In genomic region chr19:32581704-32582164, GRCh38 we compare ENCODE assay signal across 8 cellular contexts. TPM values are rescaled to one million over a fixed set of nuclear protein-coding genes. Genes with fewer than 3 reads are reported as not detected.
DNase-seq lines count a peak whose midpoint lies in the region; ATAC-seq and TF ChIP-seq lines count a peak whose summit lies in the region.

No MANE protein-coding gene starts in this region.

- peaks cover 19% of the 10 kb centered on the region for H3K36me3 Mint-ChIP-seq in stimulated activated memory B cell treated with anti-CD40 and anti-IgM and Interleukin-4, amounts not matched to agents 10 μg/mL and 1 μg/mL and 100 μg/mL, for 72 hours

- peak overlapping the region; percentile 78 to 81 for H3K4me3 ChIP-seq in body of pancreas

- no peaks in the 10 kb centered on the region for H3K27me3 ChIP-seq in body of pancreas

- intact Hi-C loops in body of pancreas (cut with DNase I), result no loop called here

- 6 to 7% methylated on average over 19 to 27 of the region's 27 CpGs for WGBS in body of pancreas, 2 donors

- peak; percentile 5 for ATAC-seq in GM18511 (IDR thresholded peaks at IDR 0.05; ENCODE audit: unreplicated experiment)
- peak; percentile 14 for ATAC-seq in body of pancreas
- ATAC-seq in stimulated activated memory B cell treated with anti-CD40 and anti-IgM and Interleukin-4, amounts not matched to agents 10 μg/mL and 1 μg/mL and 100 μg/mL, for 72 hours, result no peak
- ATAC-seq in HG03520 (IDR thresholded peaks at IDR 0.05; ENCODE audit: unreplicated experiment), result no peak

- peak overlapping the region; percentile 90 for H3K4me3 Mint-ChIP-seq in stimulated activated memory B cell treated with anti-CD40 and anti-IgM and Interleukin-4, amounts not matched to agents 10 μg/mL and 1 μg/mL and 100 μg/mL, for 72 hours

- H3K27ac ChIP-seq in body of pancreas, result peak overlapping the region; percentile 72 to 87 (median 80)

- H3K4me1 Mint-ChIP-seq in stimulated activated memory B cell treated with anti-CD40 and anti-IgM and Interleukin-4, amounts not matched to agents 10 μg/mL and 1 μg/mL and 100 μg/mL, for 72 hours, result peaks cover 17% of the 10 kb centered on the region

- H3K27me3 Mint-ChIP-seq in stimulated activated memory B cell treated with anti-CD40 and anti-IgM and Interleukin-4, amounts not matched to agents 10 μg/mL and 1 μg/mL and 100 μg/mL, for 72 hours, result no peaks in the 10 kb centered on the region

- H3K9me3 Mint-ChIP-seq in stimulated activated memory B cell treated with anti-CD40 and anti-IgM and Interleukin-4, amounts not matched to agents 10 μg/mL and 1 μg/mL and 100 μg/mL, for 72 hours, result no peaks in the 10 kb centered on the region

- peak; percentile 40 for DNase-seq in A172 (ENCODE audit: low spot score)
- DNase-seq in NCI-H146 (lab: John Stamatoyannopoulos, UW), result peak; percentile 57
- DNase-seq in body of pancreas, result peak in 2 of 4 donors; percentile 16 to 31
- DNase-seq in iPS-NIHi7 (ENCODE audit: extremely low spot score), result peak; percentile 48
- no peak for DNase-seq in mucosa of gallbladder (ENCODE audit: low spot score)

- peak overlapping the region; percentile 85 for H3K27ac Mint-ChIP-seq in stimulated activated memory B cell treated with anti-CD40 and anti-IgM and Interleukin-4, amounts not matched to agents 10 μg/mL and 1 μg/mL and 100 μg/mL, for 72 hours

- peaks cover 23% of the 10 kb centered on the region for H3K4me1 ChIP-seq in body of pancreas

- peaks cover 5 to 10% of the 10 kb centered on the region in 2 donors for H3K36me3 ChIP-seq in body of pancreas (replicated peaks in 1 of 2; ENCODE audit: insufficient read depth in 1 of 2, low read depth in 2 of 2)

- no peaks in the 10 kb centered on the region for H3K9me3 ChIP-seq in body of pancreas

- TF ChIP-seq POLR2A in body of pancreas (IDR thresholded peaks at IDR 0.05), result no peak

- no peak for TF ChIP-seq CTCF in body of pancreas (IDR thresholded peaks at IDR 0.05)

RNA-seq across cellular contexts. Expression of gene PDCD5, which starts 0.7 kb away (rescaled TPM):
- total RNA-seq in A172 (2014; rRNA removed; shearing (Covaris generic)), result 302 and 527 TPM in 2 replicates
- total RNA-seq in body of pancreas (10 to 100 TPM; 47.5 to 53.7 TPM), mucosa of gallbladder (56.4 TPM)

Comparison
In these comparisons a context has a peak if more than half of its experiments do, and no peak if none do; other contexts are left out.
1. ATAC-seq: peak in GM18511 (single experiment) and body of pancreas (single experiment); none in stimulated activated memory B cell treated with anti-CD40 and anti-IgM and Interleukin-4, amounts not matched to agents 10 μg/mL and 1 μg/mL and 100 μg/mL, for 72 hours (single experiment) and HG03520 (single experiment).